Comparison of ENCODE assay signal across 8 cellular contexts in the genomic region with DNA sequence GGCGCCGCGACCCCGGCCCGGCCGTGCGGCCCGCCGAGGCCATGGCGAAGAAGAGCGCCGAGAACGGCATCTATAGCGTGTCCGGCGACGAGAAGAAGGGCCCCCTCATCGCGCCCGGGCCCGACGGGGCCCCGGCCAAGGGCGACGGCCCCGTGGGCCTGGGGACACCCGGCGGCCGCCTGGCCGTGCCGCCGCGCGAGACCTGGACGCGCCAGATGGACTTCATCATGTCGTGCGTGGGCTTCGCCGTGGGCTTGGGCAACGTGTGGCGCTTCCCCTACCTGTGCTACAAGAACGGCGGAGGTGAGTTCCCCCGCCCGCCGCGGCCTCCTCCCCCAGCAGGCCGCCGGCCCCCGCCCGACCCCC. TPM values are rescaled to one million over a fixed set of nuclear protein-coding genes. Genes with fewer than 3 reads are reported as not detected.
DNase-seq lines count a peak whose midpoint lies in the region; ATAC-seq, FAIRE-seq and TF ChIP-seq lines count a peak whose summit lies in the region.
"Had no signal": no experiment of that assay in that cellular context is flagged by ENCODE, and none has a peak within 500 bp of the region (broad histone marks: within the 10 kb centered on the region; RNA-seq: fewer than 3 reads in every experiment).

No MANE protein-coding gene starts in this region.

- TF ChIP-seq RAD21 in HCT116 (IDR thresholded peaks at IDR 0.05; ENCODE audit: low read depth), result no peak

- H3K4me1 ChIP-seq in HCT116 (ENCODE audit: control insufficient read depth in 1 of 2, insufficient read depth in 2 of 2, low read length in 2 of 2) (peaks cover 4 to 24% of the 10 kb centered on the region in 2 experiments; a peak in 3 of 4 replicates), sigmoid colon (peaks cover 0 to 45% (median 20%) of the 10 kb centered on the region in 4 donors)

- CTCF ChIA-PET in HCT116 (lab: Charles Lee), result no interaction called here

- intact Hi-C loops in HCT116 (cut with micrococcal nuclease) (no loop called here), dorsolateral prefrontal cortex (cut with DNase I) (no loop called here), sigmoid colon (cut with DNase I) (no loop called here)

- 1% methylated on average over 52 of the region's 52 CpGs for WGBS in sigmoid colon, 2 donors

- peak overlapping the region; percentile 41 for H3K4me2 ChIP-seq in HCT116 (ENCODE audit: low read length)

- peak overlapping the region; percentile 63 for H3K9ac ChIP-seq in HCT116 (ENCODE audit: low read length)

- H2AFZ ChIP-seq in HCT116 (ENCODE audit: low read depth, low read length, poor library complexity, severe bottlenecking), result no peak overlapping the region

- no peaks in the 10 kb centered on the region for H3K9me2 ChIP-seq in HCT116 (ENCODE audit: insufficient read depth)

- ATAC-seq in HCT116, result peak; percentile 1; the same call in 1 of the 2 replicates
- ATAC-seq in HG03025 (IDR thresholded peaks at IDR 0.05; ENCODE audit: low FRiP score, unreplicated experiment), result no peak
- ATAC-seq: WTC11 had no signal

- TF ChIP-seq CTCF in HCT116 (IDR thresholded peaks at IDR 0.05 in 2 of 3, conservative IDR thresholded peaks at IDR 0.05 in 1 of 3; ENCODE audit: borderline replicate concordance in 1 of 3, insufficient read depth in 1 of 3, low read depth in 2 of 3, low read length in 2 of 3) (no peak), dorsolateral prefrontal cortex (IDR thresholded peaks at IDR 0.05 in 54 of 56, conservative IDR thresholded peaks at IDR 0.05 in 2 of 56; ENCODE audit: low read depth in 1 of 56, partially characterized antibody in 56 of 56) (no peak), sigmoid colon (IDR thresholded peaks at IDR 0.05) (no peak), D721Med (IDR thresholded peaks at IDR 0.05; ENCODE audit: insufficient read depth, missing control alignments) (no peak)

- no peak for TF ChIP-seq EP300 in sigmoid colon (IDR thresholded peaks at IDR 0.05)

- H3K4me3 ChIP-seq in HCT116 (replicated peaks in 1 of 2; ENCODE audit: low read depth in 1 of 2, low read length in 2 of 2) (peak overlapping the region; percentile 40 to 54), dorsolateral prefrontal cortex (peak overlapping the region in 56 of 59 donors; percentile 20 to 73 (median 56)), sigmoid colon (peak overlapping the region; percentile 32 to 60 (median 58))

- H3K27me3 ChIP-seq in HCT116 (ENCODE audit: insufficient read depth, low read length) (no peaks in the 10 kb centered on the region), dorsolateral prefrontal cortex (peaks cover 0 to 53% (median 6%) of the 10 kb centered on the region in 45 donors), sigmoid colon (no peaks in the 10 kb centered on the region)

- FAIRE-seq in D721Med (lab: Jason Lieb, UNC), result no peak

- DNase-seq in HCT116 (ENCODE audit: low read depth, low spot score), result no peak
- no peak for DNase-seq in dorsolateral prefrontal cortex
- DNase-seq in sigmoid colon, result peak; percentile 60
- no peak for DNase-seq in NCI-H187 treated with DMSO at 0.1 percent for 48 hours (lab: John Stamatoyannopoulos, UW)
- no peak for DNase-seq in D721Med (ENCODE audit: insufficient read length, low spot score)
- DNase-seq: activated naive CD8-positive, alpha-beta T cell treated with anti-CD3 and anti-CD28 coated beads, Interleukin-2, amount 50 U/mL, for 24 hours had no signal

- RAD21 ChIA-PET in HCT116 (lab: Charles Lee; ENCODE audit: low non-redundant PET in 1 of 2, low total read pairs in 2 of 2, uncharacterized antibody in 2 of 2, unreplicated experiment in 2 of 2), result no interaction called here

- H3K9me3 ChIP-seq in HCT116 (ENCODE audit: control insufficient read depth in 1 of 2, insufficient read depth in 1 of 2, low read depth in 1 of 2, low read length in 2 of 2), result no peaks in the 10 kb centered on the region
- H3K9me3 ChIP-seq in sigmoid colon, result no peaks in the 10 kb centered on the region

- H3K27ac ChIP-seq in HCT116 (ENCODE audit: low read depth, low read length) (peak overlapping the region; percentile 74; the same call in 1 of the 2 replicates), dorsolateral prefrontal cortex (peak overlapping the region in 55 of 59 donors; percentile 54 to 94 (median 86)), sigmoid colon (peak overlapping the region; percentile 79 to 92 (median 87))

- POLR2A ChIA-PET in HCT116 (lab: Charles Lee), result no interaction called here

- H3K79me2 ChIP-seq in HCT116 (ENCODE audit: insufficient read depth, low read length), result peaks cover 22% of the 10 kb centered on the region

- TF ChIP-seq POLR2A in HCT116 (IDR thresholded peaks at IDR 0.05; ENCODE audit: borderline replicate concordance, extremely low read depth, insufficient read depth, insufficient read length) (no peak), sigmoid colon (IDR thresholded peaks at IDR 0.05) (no peak)

- H3K36me3 ChIP-seq in HCT116 (ENCODE audit: control insufficient read depth in 1 of 2, insufficient read depth in 2 of 2, low read length in 2 of 2) (no peaks in the 10 kb centered on the region), sigmoid colon (peaks cover 0 to 4% (median 0%) of the 10 kb centered on the region in 4 donors)

- no TSS peak for BruUV-seq in HCT116 (replicated peaks; lab: Mats Ljungman, UMichigan)

- H4K20me1 ChIP-seq in HCT116 (ENCODE audit: insufficient read depth), result no peaks in the 10 kb centered on the region

TF ChIP-seq in HCT116, 20 proteins besides CTCF, POLR2A, EP300 and RAD21:
- TF ChIP-seq, protein P1, sequence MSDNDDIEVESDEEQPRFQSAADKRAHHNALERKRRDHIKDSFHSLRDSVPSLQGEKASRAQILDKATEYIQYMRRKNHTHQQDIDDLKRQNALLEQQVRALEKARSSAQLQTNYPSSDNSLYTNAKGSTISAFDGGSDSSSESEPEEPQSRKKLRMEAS (IDR thresholded peaks at IDR 0.05), result no peak
- no peak for TF ChIP-seq SRF (IDR thresholded peaks at IDR 0.05; ENCODE audit: low read depth)
- TF ChIP-seq, protein P2, sequence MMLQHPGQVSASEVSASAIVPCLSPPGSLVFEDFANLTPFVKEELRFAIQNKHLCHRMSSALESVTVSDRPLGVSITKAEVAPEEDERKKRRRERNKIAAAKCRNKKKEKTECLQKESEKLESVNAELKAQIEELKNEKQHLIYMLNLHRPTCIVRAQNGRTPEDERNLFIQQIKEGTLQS (IDR thresholded peaks at IDR 0.05), result no peak
- no peak for TF ChIP-seq POLR2AphosphoS5 (IDR thresholded peaks at IDR 0.05; ENCODE audit: low read depth, low read length)
- no peak for TF ChIP-seq CEBPB (IDR thresholded peaks at IDR 0.05; ENCODE audit: low read depth)

RNA-seq across cellular contexts. Expression of gene SLC6A8, which starts 0.8 kb away (rescaled TPM):
- total RNA-seq in HCT116 (2021; ENCODE audit: unreplicated experiment) (101 TPM), dorsolateral prefrontal cortex (100 to 1,000 TPM in 116 of 120 experiments, 10 to 100 TPM in 4; 86.4 to 357 (median 144) TPM), sigmoid colon (10 to 100 TPM; 31.9 to 60.7 (median 35.1) TPM)
- polyA plus RNA-seq in HCT116 (2012), result 73.3 and 82.9 TPM in 2 replicates
- 100 to 1,000 TPM in 1 of 3 donors, 10 to 100 TPM in 2; 67.9 to 158 (median 70.5) TPM for polyA plus RNA-seq in sigmoid colon

RNA-seq across cellular contexts. Expression of gene PNCK, which starts 14.9 kb away (rescaled TPM):
- 0.84 TPM for total RNA-seq in HCT116 (2021; ENCODE audit: unreplicated experiment)
- polyA plus RNA-seq in HCT116 (2012), result 0.26 and 0.64 TPM in 2 replicates
- 100 to 1,000 TPM in 97 of 120 experiments, 10 to 100 TPM in 23; 27.4 to 186 (median 123) TPM for total RNA-seq in dorsolateral prefrontal cortex
- total RNA-seq in sigmoid colon, result 100 to 1,000 TPM in 1 of 4 donors, 10 to 100 TPM in 3; 33.9 to 135 (median 64.2) TPM
- polyA plus RNA-seq in sigmoid colon, result 1 to 10 TPM in 1 of 3 donors, not detected in 2; 4.6 TPM

RNA-seq across cellular contexts. Expression of gene BCAP31, which starts 35.7 kb away (rescaled TPM):
- total RNA-seq in HCT116 (2021; ENCODE audit: unreplicated experiment) (185 TPM), dorsolateral prefrontal cortex (100 to 1,000 TPM; 115 to 220 (median 178) TPM), sigmoid colon (100 to 1,000 TPM in 1 of 4 donors, 10 to 100 TPM in 3; 59.3 to 124 (median 70.4) TPM)
- polyA plus RNA-seq in HCT116 (2012), result 212 and 229 TPM in 2 replicates
- 100 to 1,000 TPM in 1 of 3 donors, 10 to 100 TPM in 2; 61.3 to 216 (median 70.9) TPM for polyA plus RNA-seq in sigmoid colon

RNA-seq across cellular contexts. Expression of gene ABCD1, which starts 36.1 kb away (rescaled TPM):
- total RNA-seq in HCT116 (2021; ENCODE audit: unreplicated experiment), result 7.1 TPM
- 7.8 and 9.9 TPM in 2 replicates for polyA plus RNA-seq in HCT116 (2012)
- total RNA-seq in dorsolateral prefrontal cortex, result 1 to 10 TPM; 2.4 to 8.3 (median 4.5) TPM
- total RNA-seq in sigmoid colon, result 10 to 100 TPM; 11.0 to 21.3 (median 18.3) TPM
- polyA plus RNA-seq in sigmoid colon, result 10 to 100 TPM in 1 of 3 donors, 1 to 10 TPM in 2; 1.8 to 12.8 (median 3.2) TPM

RNA-seq across cellular contexts. Expression of gene DUSP9, which starts 41.5 kb away (rescaled TPM):
- 14.2 TPM for total RNA-seq in HCT116 (2021; ENCODE audit: unreplicated experiment)
- polyA plus RNA-seq in HCT116 (2012), result 10.5 and 10.6 TPM in 2 replicates
- total RNA-seq in dorsolateral prefrontal cortex, result 10 to 100 TPM in 2 of 120 experiments, 1 to 10 TPM in 117, under 1 TPM in 1; 0.93 to 13.7 (median 3.5) TPM
- not detected for total RNA-seq in sigmoid colon
- polyA plus RNA-seq in sigmoid colon, result under 1 TPM in 1 of 3 donors, not detected in 2; 0.06 TPM

Comparison
In these comparisons a context has a peak if more than half of its experiments do, and no peak if none do; other contexts are left out.
1. RNA of gene PNCK, which starts 14.9 kb away (total RNA-seq): 27.4 to 186 TPM in dorsolateral prefrontal cortex and 33.9 to 135 TPM in sigmoid colon; 0.84 TPM in HCT116 (single experiment); every median in the first group is over 10 times any median in the second.
2. Peak in every context shown above with its lines, with median percentiles within 50 percentile points of each other: H3K27ac ChIP-seq and H3K4me3 ChIP-seq.